Comparison of ENCODE assay signal across 1 cellular context in genomic region chr2:131488306-131489205, GRCh38.
TF ChIP-seq lines count a peak whose summit lies in the region.

No MANE protein-coding gene starts in this region.

TF ChIP-seq in WTC11, 78 proteins besides CTCF, POLR2A, EP300 and RAD21 (continued from another document):
- TF ChIP-seq ZNF532 (CRISPR knock-in tag; IDR thresholded peaks at IDR 0.05; ENCODE audit: borderline replicate concordance), result no peak
- no peak for TF ChIP-seq CBFB (CRISPR knock-in tag; IDR thresholded peaks at IDR 0.05; ENCODE audit: low read depth)
- no peak for TF ChIP-seq HMGXB4 (CRISPR knock-in tag; IDR thresholded peaks at IDR 0.05)
- no peak for TF ChIP-seq ATF6 (CRISPR knock-in tag; IDR thresholded peaks at IDR 0.05)
- TF ChIP-seq IRF1 (CRISPR knock-in tag; IDR thresholded peaks at IDR 0.05), result no peak
- TF ChIP-seq EMX1 (CRISPR knock-in tag; IDR thresholded peaks at IDR 0.05), result no peak
- TF ChIP-seq TP53 (CRISPR knock-in tag; IDR thresholded peaks at IDR 0.05), result no peak
- no peak for TF ChIP-seq ETV6 (CRISPR knock-in tag; IDR thresholded peaks at IDR 0.05)
